ENCODE assay signal across 8 cellular contexts in genomic region chr19:53158119-53158656, GRCh38. TPM values are rescaled to one million over a fixed set of nuclear protein-coding genes. Genes with fewer than 3 reads are reported as not detected.
DNase-seq lines count a peak whose midpoint lies in the region; ATAC-seq and TF ChIP-seq lines count a peak whose summit lies in the region.

No MANE protein-coding gene starts in this region.

- DNase-seq in AG09319 (ENCODE audit: extremely low read depth, low read depth) (peak; percentile 2), HK-2 (ENCODE audit: unreplicated experiment) (peak; percentile 57), fibroblast of gingiva (ENCODE audit: low read depth) (peak; percentile 12), naive B cell (peak; percentile 13), suprapubic skin (ENCODE audit: low spot score in 2 of 2) (peak; percentile 64 to 78), DMS153 treated with DMSO at 0.1 percent for 48 hours (lab: John Stamatoyannopoulos, UW; ENCODE audit: unreplicated experiment) (no peak), ACHN (no peak)
- DNase-seq in activated CD8-positive, alpha-beta memory T cell treated with anti-CD3 and anti-CD28 coated beads, Interleukin-2, amount 50 U/mL, for 48 hours, result peak; percentile 65

- H3K4me1 Mint-ChIP-seq in naive B cell, result peaks cover 21 to 43% (median 37%) of the 10 kb centered on the region in 3 donors

- H3K36me3 Mint-ChIP-seq in naive B cell, result peaks cover 26 to 48% of the 10 kb centered on the region in 2 donors

- H3K27ac Mint-ChIP-seq in naive B cell, result peak overlapping the region in 5 of 6 donors; percentile 48 to 94 (median 78)

- TF ChIP-seq POLR2A in suprapubic skin (IDR thresholded peaks at IDR 0.05), result no peak

- peaks cover 20% of the 10 kb centered on the region for H3K36me3 ChIP-seq in suprapubic skin

- H3K9me3 Mint-ChIP-seq in naive B cell, result peaks cover 9 to 58% (median 22%) of the 10 kb centered on the region in 7 donors

- WGBS in suprapubic skin, result 0% methylated on average over 35 of the region's 41 CpGs

- H3K27ac ChIP-seq in suprapubic skin, result peak overlapping the region; percentile 57

- H3K4me1 ChIP-seq in suprapubic skin, result peaks cover 23% of the 10 kb centered on the region

- H3K9me3 ChIP-seq in suprapubic skin, result peaks cover 30% of the 10 kb centered on the region

- H3K27me3 ChIP-seq in suprapubic skin, result no peaks in the 10 kb centered on the region

- H3K4me3 ChIP-seq in suprapubic skin, result peak overlapping the region; percentile 62

- ATAC-seq in naive B cell (ENCODE audit: low read depth in 2 of 2), result peak; percentile 40

- H3K4me3 Mint-ChIP-seq in naive B cell, result peak overlapping the region; percentile 64 to 96 (median 92)

- in situ Hi-C loops in ACHN (cut with HindIII; ENCODE audit: low pct_ligation_motif_present, low pct_unique_long_range_greater_than_20kb, low sequenced_read_pairs), result no loop called here

- TF ChIP-seq CTCF in AG09319 (IDR thresholded peaks at IDR 0.05; ENCODE audit: low read depth, low read length), result no peak
- TF ChIP-seq CTCF in suprapubic skin (IDR thresholded peaks at IDR 0.05), result no peak

- no peaks in the 10 kb centered on the region for H3K27me3 Mint-ChIP-seq in naive B cell

- TF ChIP-seq EP300 in suprapubic skin (IDR thresholded peaks at IDR 0.05), result no peak

RNA-seq across cellular contexts. Expression of gene ZNF347, which starts 0.7 kb away (rescaled TPM):
- 10 to 100 TPM in 3 of 6 donors, 1 to 10 TPM in 3; 3.4 to 13.3 (median 9.5) TPM for polyA plus RNA-seq in naive B cell (ENCODE audit: low read depth in 6 of 6)
- 10 to 100 TPM in 2 of 4 donors, 1 to 10 TPM in 2; 4.3 to 16.6 (median 8.1) TPM for total RNA-seq in suprapubic skin

RNA-seq across cellular contexts. Expression of gene ZNF415, which starts 25.5 kb away (rescaled TPM):
- 10 to 100 TPM in 2 of 6 donors, 1 to 10 TPM in 4; 4.6 to 22.2 (median 6.8) TPM for polyA plus RNA-seq in naive B cell (ENCODE audit: low read depth in 6 of 6)
- total RNA-seq in suprapubic skin, result 1 to 10 TPM; 2.0 to 8.3 (median 5.2) TPM

RNA-seq across cellular contexts. Expression of gene ZNF665, which starts 35.0 kb away (rescaled TPM):
- 10 to 100 TPM; 17.6 to 36.9 (median 20.0) TPM for polyA plus RNA-seq in naive B cell (ENCODE audit: low read depth in 6 of 6)
- 10 to 100 TPM in 2 of 4 donors, 1 to 10 TPM in 2; 2.6 to 17.0 (median 7.6) TPM for total RNA-seq in suprapubic skin

RNA-seq across cellular contexts. Expression of gene ZNF160, which starts 55.0 kb away (rescaled TPM):
- 10 to 100 TPM; 11.2 to 40.7 (median 25.5) TPM for polyA plus RNA-seq in naive B cell (ENCODE audit: low read depth in 6 of 6)
- 10 to 100 TPM; 15.2 to 98.3 (median 27.2) TPM for total RNA-seq in suprapubic skin

Comparison
In these comparisons a context has a peak if more than half of its experiments do, and no peak if none do; other contexts are left out.
1. DNase-seq: peak in AG09319 (single experiment), HK-2 (single experiment), activated CD8-positive, alpha-beta memory T cell treated with anti-CD3 and anti-CD28 coated beads, Interleukin-2, amount 50 U/mL, for 48 hours (single experiment), fibroblast of gingiva (single experiment), naive B cell (single experiment) and suprapubic skin (2 of 2); none in DMS153 treated with DMSO at 0.1 percent for 48 hours (single experiment) and ACHN (single experiment).